In genomic region chr15:66719471-66719870, GRCh38 we compare ENCODE assay signal across 21 cellular contexts. TPM values are rescaled to one million over a fixed set of nuclear protein-coding genes. Genes with fewer than 3 reads are reported as not detected.
DNase-seq lines count a peak whose midpoint lies in the region; ATAC-seq, FAIRE-seq and TF ChIP-seq lines count a peak whose summit lies in the region.
"Had no signal": no experiment of that assay in that cellular context is flagged by ENCODE, and none has a peak within 500 bp of the region (broad histone marks: within the 10 kb centered on the region; RNA-seq: fewer than 3 reads in every experiment).

No MANE protein-coding gene starts in this region.

- ATAC-seq in right cardiac atrium, result no peak
- no peak for ATAC-seq in Right ventricle myocardium inferior
- ATAC-seq in K562, result peak; percentile 60
- ATAC-seq in left lung, result no peak
- ATAC-seq: GM12878, right lobe of liver had no signal

- H3K79me1 ChIP-seq in neuronal stem cell (ENCODE audit: low read depth, low read length), result no peaks in the 10 kb centered on the region

- intact Hi-C loops in right cardiac atrium (cut with DNase I) (loop anchor here in 2 of 4 donors (5.0 kb wide), 1 partner anchor 43 kb away; no protein-coding TSS in a partner anchor), Right ventricle myocardium inferior (cut with DNase I) (no loop called here), K562 (cut with micrococcal nuclease) (no loop called here), left lung (cut with DNase I) (no loop called here), mammary epithelial cell (cut with micrococcal nuclease) (no loop called here)

- H3K4ac ChIP-seq in neuronal stem cell (ENCODE audit: low read length), result no peak overlapping the region

- CTCF ChIA-PET in K562 (lab: Yijun Ruan, JAX; ENCODE audit: low intra/inter-chr PET ratio), result no interaction called here
- CTCF ChIA-PET in mammary epithelial cell (lab: Charles Lee; ENCODE audit: low non-redundant PET), result no interaction called here

- H3K36me3 ChIP-seq in K562 (ENCODE audit: control insufficient read depth, insufficient read depth, low read length) (peaks cover 54% of the 10 kb centered on the region), neuronal stem cell (replicated peaks in 1 of 2; ENCODE audit: control insufficient read depth in 2 of 2, insufficient read depth in 2 of 2, low read length in 2 of 2) (peaks cover 0 to 32% of the 10 kb centered on the region in 2 donors), left lung (peaks cover 0 to 22% of the 10 kb centered on the region in 2 donors), mammary epithelial cell (ENCODE audit: insufficient read depth, low read length) (no peaks in the 10 kb centered on the region)
- H3K36me3 ChIP-seq: breast epithelium, ovary, right lobe of liver, suprapubic skin had no signal

- peaks cover 51% of the 10 kb centered on the region for H3K79me2 ChIP-seq in K562 (ENCODE audit: control insufficient read depth, insufficient read depth, low read length)
- no peaks in the 10 kb centered on the region for H3K79me2 ChIP-seq in mammary epithelial cell (ENCODE audit: insufficient read depth, low read length)

- no peak overlapping the region for H2BK5ac ChIP-seq in neuronal stem cell (ENCODE audit: low read length)

- no peak overlapping the region for H4K91ac ChIP-seq in neuronal stem cell (ENCODE audit: low read depth, low read length, poor library complexity)

- H2BK120ac ChIP-seq in neuronal stem cell (ENCODE audit: low read depth, low read length), result no peak overlapping the region

- H2BK15ac ChIP-seq in neuronal stem cell (ENCODE audit: low read length), result no peak overlapping the region

- 63% methylated on average over 10 of the region's 10 CpGs for WGBS in right cardiac atrium
- 39% methylated on average over 10 of the region's 10 CpGs for WGBS in K562 (ENCODE audit: insufficient coverage, low coverage, missing lambda C conversion rate)
- WGBS in neuronal stem cell (ENCODE audit: extremely low coverage in 2 of 2, insufficient read length in 2 of 2, insufficient replicate concordance in 1 of 2), 2 donors, result no CpG with 5 or more reads among the region's 10 CpGs
- WGBS in mammary epithelial cell (ENCODE audit: low coverage, missing lambda C conversion rate), result 89% methylated on average over 8 of the region's 10 CpGs

- in situ Hi-C loops in K562 (cut with MboI) (no loop called here), mammary epithelial cell (cut with MboI; ENCODE audit: low sequenced_read_pairs in 2 of 2) (no loop called here)

- H3K23ac ChIP-seq in neuronal stem cell (ENCODE audit: low read depth, low read length, poor library complexity), result no peak overlapping the region

- H2AK5ac ChIP-seq in neuronal stem cell (ENCODE audit: low read depth, low read length), result peak overlapping the region; percentile 48

- no peak overlapping the region for H3K4me3 ChIP-seq in right cardiac atrium (ENCODE audit: low read length)
- H3K4me3 ChIP-seq in K562, result no peak overlapping the region
- no peak overlapping the region for H3K4me3 ChIP-seq in neuronal stem cell (ENCODE audit: low read length in 2 of 2)
- H3K4me3 ChIP-seq in left lung, result no peak overlapping the region
- H3K4me3 ChIP-seq in mammary epithelial cell (replicated peaks in 1 of 3; ENCODE audit: insufficient read depth in 1 of 3, low read depth in 2 of 3, low read length in 3 of 3), result no peak overlapping the region
- H3K4me3 ChIP-seq: breast epithelium, GM12878, ovary, right lobe of liver, suprapubic skin had no signal

- H3K27me3 ChIP-seq in right cardiac atrium (ENCODE audit: control insufficient read depth, insufficient read depth) (no peaks in the 10 kb centered on the region), K562 (ENCODE audit: control insufficient read depth in 2 of 2, insufficient read depth in 2 of 2, low read length in 2 of 2) (no peaks in the 10 kb centered on the region), neuronal stem cell (ENCODE audit: control insufficient read depth in 3 of 3, insufficient read depth in 3 of 3, low read depth in 1 of 3, low read length in 3 of 3) (no peaks in the 10 kb centered on the region), left lung (no peaks in the 10 kb centered on the region), mammary epithelial cell (ENCODE audit: insufficient read depth, low read length) (no peaks in the 10 kb centered on the region)
- H3K27me3 ChIP-seq: breast epithelium, ovary, right lobe of liver, suprapubic skin had no signal

- POLR2A ChIA-PET in K562 (lab: Yijun Ruan, JAX), result interaction anchor here (0.6 to 1.1 kb wide), 4 partner anchors 9 to 46 kb away, joined by 3 to 4 read pairs (median 4); no protein-coding TSS in a partner anchor

- no peak for TF ChIP-seq POLR2A in K562 (conservative IDR thresholded peaks at IDR 0.05)

- no peak for TF ChIP-seq RAD21 in K562 (CRISPR knock-in tag; conservative IDR thresholded peaks at IDR 0.05 in 1 of 2, IDR thresholded peaks at IDR 0.05 in 1 of 2)

- no peak overlapping the region for H3K14ac ChIP-seq in neuronal stem cell (ENCODE audit: low read length)

- peaks cover 4% of the 10 kb centered on the region for H3K9me1 ChIP-seq in K562 (ENCODE audit: control insufficient read depth, insufficient read depth, low read length)

- no peak overlapping the region for H2AFZ ChIP-seq in K562 (ENCODE audit: low read depth, low read length)
- no peak overlapping the region for H2AFZ ChIP-seq in neuronal stem cell (ENCODE audit: low read length)
- no peak overlapping the region for H2AFZ ChIP-seq in mammary epithelial cell (ENCODE audit: low read depth, low read length)

- peak overlapping the region; percentile 6 for H3K18ac ChIP-seq in neuronal stem cell (ENCODE audit: low read length)

- H4K8ac ChIP-seq in neuronal stem cell (ENCODE audit: low read depth, low read length), result no peak overlapping the region

- DNase-seq in right cardiac atrium (peak in 1 of 3 donors; percentile 42), Right ventricle myocardium inferior (ENCODE audit: missing footprints) (no peak), K562 (ENCODE audit: extremely low read depth in 1 of 4, low spot score in 3 of 4) (peak in 2 of 4 experiments; percentile 49 to 55), neuronal stem cell (ENCODE audit: low spot score) (no peak), left lung (no peak), germinal center (ENCODE audit: low spot score) (no peak), mammary epithelial cell (no peak)
- DNase-seq: activated naive CD8-positive, alpha-beta T cell treated with anti-CD3 and anti-CD28 coated beads, Interleukin-2, amount 50 U/mL, for 24 hours; CD8-positive, alpha-beta memory T cell; hippocampal formation; KG1; NCI-H187 treated with DMSO at 0.1 percent for 48 hours; NCI-H345; ovary; right lobe of liver had no signal

- H4K20me1 ChIP-seq in K562 (replicated peaks; ENCODE audit: control insufficient read depth, insufficient read depth, low read length) (peaks cover 10% of the 10 kb centered on the region; the same call in 1 of the 2 replicates), mammary epithelial cell (ENCODE audit: insufficient read depth, low read length) (no peaks in the 10 kb centered on the region)

- H3K4me2 ChIP-seq in K562 (ENCODE audit: insufficient read depth, low read length) (peak overlapping the region; percentile 49), neuronal stem cell (ENCODE audit: insufficient read depth, low read length, poor library complexity, severe bottlenecking) (no peak overlapping the region), mammary epithelial cell (ENCODE audit: insufficient read depth, low read depth, low read length) (no peak overlapping the region)

- H3K4me1 ChIP-seq in right cardiac atrium (ENCODE audit: control insufficient read depth, insufficient read depth, low read length) (peaks cover 37% of the 10 kb centered on the region), K562 (replicated peaks in 1 of 2; ENCODE audit: control insufficient read depth in 2 of 2, insufficient read depth in 2 of 2, low read length in 2 of 2) (peaks cover 34 to 51% of the 10 kb centered on the region in 2 experiments; a peak in 4 of 5 replicates), neuronal stem cell (ENCODE audit: control insufficient read depth in 2 of 2, insufficient read depth in 1 of 2, low read depth in 1 of 2, low read length in 2 of 2) (peaks cover 4 to 18% of the 10 kb centered on the region in 2 donors), left lung (peaks cover 18 to 65% of the 10 kb centered on the region in 2 donors), mammary epithelial cell (ENCODE audit: insufficient read depth, low read length) (peaks cover 13% of the 10 kb centered on the region)
- H3K4me1 ChIP-seq: breast epithelium had no signal

- H3K27ac ChIP-seq in right cardiac atrium (ENCODE audit: low read length) (peak overlapping the region; percentile 55), K562 (ENCODE audit: extremely low read depth, low read depth, low read length) (peak overlapping the region; percentile 12; the same call in 1 of the 3 replicates), neuronal stem cell (replicated peaks; ENCODE audit: low read length) (no peak overlapping the region), left lung (peak overlapping the region in 1 of 2 donors; percentile 41), mammary epithelial cell (ENCODE audit: insufficient read depth, low read depth, low read length) (no peak overlapping the region)
- H3K27ac ChIP-seq: breast epithelium, lower lobe of right lung, ovary, right lobe of liver, suprapubic skin had no signal

- no peak overlapping the region for H2BK12ac ChIP-seq in neuronal stem cell (ENCODE audit: low read length)

- H3K9me3 ChIP-seq in right cardiac atrium (ENCODE audit: control insufficient read depth, low read length) (no peaks in the 10 kb centered on the region), K562 (replicated peaks; ENCODE audit: control insufficient read depth, insufficient read depth, low read depth, low read length) (no peaks in the 10 kb centered on the region), neuronal stem cell (replicated peaks in 1 of 2; ENCODE audit: control insufficient read depth in 2 of 2, insufficient read depth in 1 of 2, low read depth in 1 of 2, low read length in 2 of 2) (no peaks in the 10 kb centered on the region), left lung (no peaks in the 10 kb centered on the region), mammary epithelial cell (replicated peaks; ENCODE audit: insufficient read depth, low read length) (no peaks in the 10 kb centered on the region)
- H3K9me3 ChIP-seq: breast epithelium, lower lobe of right lung, ovary, right lobe of liver, suprapubic skin had no signal

- TF ChIP-seq EP300 in K562 (IDR thresholded peaks at IDR 0.05; ENCODE audit: low read length), result no peak

- no TSS peak for BruUV-seq in K562 (replicated peaks; lab: Mats Ljungman, UMichigan)
- no TSS peak for BruUV-seq in mammary epithelial cell (replicated peaks; lab: Mats Ljungman, UMichigan)

- dilution Hi-C loops in mammary epithelial cell (cut with HindIII; ENCODE audit: low sequenced_read_pairs), result no loop called here

- TF ChIP-seq CTCF in K562 (IDR thresholded peaks at IDR 0.05 in 2 of 3, conservative IDR thresholded peaks at IDR 0.05 in 1 of 3; ENCODE audit: insufficient read depth in 2 of 3, low read depth in 1 of 3, low read length in 3 of 3) (no peak), left lung (IDR thresholded peaks at IDR 0.05) (no peak), mammary epithelial cell (conservative IDR thresholded peaks at IDR 0.05 in 1 of 2, IDR thresholded peaks at IDR 0.05 in 1 of 2; ENCODE audit: extremely low read depth in 1 of 2, insufficient read depth in 1 of 2, low read depth in 1 of 2, low read length in 2 of 2) (no peak)

- peak overlapping the region in 1 of 2 experiments; percentile 67; a peak in 3 of 4 replicates for H3K9ac ChIP-seq in K562 (ENCODE audit: insufficient read depth in 1 of 2, low read depth in 2 of 2, low read length in 2 of 2)
- no peak overlapping the region for H3K9ac ChIP-seq in neuronal stem cell (ENCODE audit: low read depth, low read length, poor library complexity)
- no peak overlapping the region for H3K9ac ChIP-seq in mammary epithelial cell (ENCODE audit: insufficient read depth, low read length)

- no peak for FAIRE-seq in K562 (lab: Jason Lieb, UNC)
- FAIRE-seq: GM12878, H1, islet of Langerhans had no signal

RNA-seq across cellular contexts. Expression of gene SMAD6, which starts 17.4 kb away (rescaled TPM):
- total RNA-seq in right cardiac atrium, result 10 to 100 TPM; 54.5 to 68.8 (median 63.2) TPM
- polyA plus RNA-seq in right cardiac atrium, result 31.6 TPM
- 16.2 TPM for total RNA-seq in Right ventricle myocardium inferior
- total RNA-seq in K562 (2011; cell fraction: chromatin; rRNA removed; ENCODE audit: low replicate concordance), result 54.6 and 73.2 TPM in 2 replicates
- total RNA-seq in K562 (2011; cell fraction: nucleolus; rRNA removed), result 34.3 and 36.4 TPM in 2 replicates
- total RNA-seq in K562 (2011; cell fraction: nucleoplasm; rRNA removed), result 49.6 and 69.7 TPM in 2 replicates
- 11.3 and 14.5 TPM in 2 replicates for total RNA-seq in K562 (2014; rRNA removed)
- 1.7 and 2.5 TPM in 2 replicates for total RNA-seq in K562 (2014; rRNA removed; fragmentation: Illumina TruSeq; extraction: Trizol)
- total RNA-seq in K562 (2015; rRNA removed; fragmentation: Illumina TruSeq; extraction: Trizol), result 3.7 and 4.1 TPM in 2 replicates
- total RNA-seq in K562 (2021), result 14.2 and 15.5 TPM in 2 replicates
- polyA plus RNA-seq in K562 (2011; rRNA removed), result 5.3 and 9.2 TPM in 2 replicates
- polyA plus RNA-seq in K562 (2011; cell fraction: cytosol; rRNA removed), result 4.6 and 10.2 TPM in 2 replicates
- 10.8 and 14.0 TPM in 2 replicates for polyA plus RNA-seq in K562 (2011; cell fraction: nucleus; rRNA removed)
- 7.4 and 21.2 TPM in 2 replicates for polyA plus RNA-seq in K562 (2012)
- polyA plus RNA-seq in K562 (2014; fragmentation: Illumina TruSeq; extraction: Trizol), result 1.1 and 1.4 TPM in 2 replicates
- under 1 TPM; 0.10 to 0.13 TPM for polyA plus RNA-seq in K562 (2014; fragmentation: Nextera tagmentation; extraction: Ambion mirVana)
- polyA plus RNA-seq in K562 (2014; rRNA removed), result 4.6 and 6.9 TPM in 2 replicates
- 7.7 and 9.1 TPM in 2 replicates for polyA minus RNA-seq in K562 (2011; rRNA and poly(A)+ RNA removed)
- 12.8 and 25.8 TPM in 2 replicates for polyA minus RNA-seq in K562 (2011; cell fraction: cytosol; rRNA and poly(A)+ RNA removed)
- 13.9 and 32.1 TPM in 2 replicates for polyA minus RNA-seq in K562 (2011; cell fraction: nucleus; rRNA and poly(A)+ RNA removed)
- 0.98 TPM for polyA plus RNA-seq in neuronal stem cell (2013, experiment 1 of 2)
- 1.0 TPM for polyA plus RNA-seq in neuronal stem cell (2013, experiment 2 of 2)
- 100 to 1,000 TPM in 1 of 2 donors, 10 to 100 TPM in 1; 84.9 to 110 TPM for total RNA-seq in left lung
- total RNA-seq in mammary epithelial cell, result under 1 TPM; 0.09 to 0.83 TPM
- polyA plus RNA-seq in mammary epithelial cell, result 0.11 TPM
- 2.7 TPM for polyA minus RNA-seq in mammary epithelial cell
- polyA plus RNA-seq: CD8-positive, alpha-beta memory T cell had no signal

Comparison
In these comparisons a context has a peak if more than half of its experiments do, and no peak if none do; other contexts are left out.
1. H3K27ac ChIP-seq: peak in right cardiac atrium (single experiment) and K562 (single experiment); none in neuronal stem cell (single experiment) and mammary epithelial cell (single experiment).